Comparison of ENCODE assay signal across 18 cellular contexts in genomic region chr11:58390551-58391063, GRCh38. TPM values are rescaled to one million over a fixed set of nuclear protein-coding genes. Genes with fewer than 3 reads are reported as not detected.
DNase-seq lines count a peak whose midpoint lies in the region; ATAC-seq and TF ChIP-seq lines count a peak whose summit lies in the region.
"Had no signal": no experiment of that assay in that cellular context is flagged by ENCODE, and none has a peak within 500 bp of the region (broad histone marks: within the 10 kb centered on the region; RNA-seq: fewer than 3 reads in every experiment).

No MANE protein-coding gene starts in this region.

- H3K9me3 Mint-ChIP-seq in stimulated activated memory B cell treated with anti-CD40 and anti-IgM and Interleukin-4, amounts not matched to agents 10 μg/mL and 1 μg/mL and 100 μg/mL, for 72 hours, result peaks cover 4% of the 10 kb centered on the region

- no peak overlapping the region for H3K27ac Mint-ChIP-seq in stimulated activated memory B cell treated with anti-CD40 and anti-IgM and Interleukin-4, amounts not matched to agents 10 μg/mL and 1 μg/mL and 100 μg/mL, for 72 hours
- H3K27ac Mint-ChIP-seq: CD4-positive, CD25-positive, alpha-beta regulatory T cell; IgD-negative memory B cell had no signal

- H3K9me3 ChIP-seq in RWPE2 (ENCODE audit: severe bottlenecking) (peaks cover 2% of the 10 kb centered on the region), left lung (peaks cover 0 to 10% of the 10 kb centered on the region in 2 donors)

- H3K4me3 ChIP-seq in RWPE2 (ENCODE audit: severe bottlenecking), result no peak overlapping the region
- no peak overlapping the region for H3K4me3 ChIP-seq in left lung
- H3K4me3 ChIP-seq: BLaER1, GM12878 had no signal

- TF ChIP-seq CTCF in RWPE2 (IDR thresholded peaks at IDR 0.05; ENCODE audit: poor library complexity, severe bottlenecking) (no peak), left lung (IDR thresholded peaks at IDR 0.05) (no peak)

- DNase-seq in Right ventricle myocardium inferior (ENCODE audit: missing footprints), result peak; percentile 45
- DNase-seq in Right ventricle myocardium superior, result no peak
- DNase-seq in RWPE2 (ENCODE audit: low spot score), result peak; percentile 44
- DNase-seq in left lung, result peak; percentile 24 to 67
- peak; percentile 71 for DNase-seq in posterior vena cava (ENCODE audit: low spot score)
- no peak for DNase-seq in DMS53 treated with DMSO at 0.1 percent for 48 hours (lab: John Stamatoyannopoulos, UW; ENCODE audit: unreplicated experiment)
- DNase-seq: 8988T; AML-193; CD4-positive, CD25-positive, alpha-beta regulatory T cell; DMS79 had no signal

- H3K4me1 Mint-ChIP-seq in stimulated activated memory B cell treated with anti-CD40 and anti-IgM and Interleukin-4, amounts not matched to agents 10 μg/mL and 1 μg/mL and 100 μg/mL, for 72 hours, result no peaks in the 10 kb centered on the region
- H3K4me1 Mint-ChIP-seq: CD4-positive, CD25-positive, alpha-beta regulatory T cell had no signal

- H3K36me3 ChIP-seq in RWPE2 (ENCODE audit: low read depth), result no peaks in the 10 kb centered on the region
- H3K36me3 ChIP-seq in left lung, result no peaks in the 10 kb centered on the region
- H3K36me3 ChIP-seq: BLaER1 had no signal

- peaks cover 13% of the 10 kb centered on the region for H3K27me3 Mint-ChIP-seq in stimulated activated memory B cell treated with anti-CD40 and anti-IgM and Interleukin-4, amounts not matched to agents 10 μg/mL and 1 μg/mL and 100 μg/mL, for 72 hours

- intact Hi-C loops in Right ventricle myocardium inferior (cut with DNase I) (no loop called here), Right ventricle myocardium superior (cut with DNase I) (no loop called here), left lung (cut with DNase I) (no loop called here), posterior vena cava (cut with DNase I) (no loop called here)

- H3K4me1 ChIP-seq in RWPE2 (ENCODE audit: insufficient read depth, poor library complexity, severe bottlenecking) (peaks cover 35% of the 10 kb centered on the region), left lung (no peaks in the 10 kb centered on the region)
- H3K4me1 ChIP-seq: BLaER1 had no signal

- no peaks in the 10 kb centered on the region for H3K27me3 ChIP-seq in RWPE2 (ENCODE audit: insufficient read depth, poor library complexity, severe bottlenecking)
- no peaks in the 10 kb centered on the region for H3K27me3 ChIP-seq in left lung
- H3K27me3 ChIP-seq: BLaER1 had no signal

- ATAC-seq in Right ventricle myocardium inferior (no peak), Right ventricle myocardium superior (ENCODE audit: poor library complexity) (no peak), RWPE2 (ENCODE audit: low read depth) (no peak), left lung (no peak), HG03025 (IDR thresholded peaks at IDR 0.05; ENCODE audit: low FRiP score, unreplicated experiment) (no peak)
- ATAC-seq in stimulated activated memory B cell treated with anti-CD40 and anti-IgM and Interleukin-4, amounts not matched to agents 10 μg/mL and 1 μg/mL and 100 μg/mL, for 72 hours, result no peak
- ATAC-seq: GM12878, HCT116 had no signal

- H3K4me3 Mint-ChIP-seq in stimulated activated memory B cell treated with anti-CD40 and anti-IgM and Interleukin-4, amounts not matched to agents 10 μg/mL and 1 μg/mL and 100 μg/mL, for 72 hours, result no peak overlapping the region
- H3K4me3 Mint-ChIP-seq: CD4-positive, CD25-positive, alpha-beta regulatory T cell; IgD-negative memory B cell had no signal

- no peaks in the 10 kb centered on the region for H3K36me3 Mint-ChIP-seq in stimulated activated memory B cell treated with anti-CD40 and anti-IgM and Interleukin-4, amounts not matched to agents 10 μg/mL and 1 μg/mL and 100 μg/mL, for 72 hours
- H3K36me3 Mint-ChIP-seq: CD4-positive, CD25-positive, alpha-beta regulatory T cell; IgD-negative memory B cell had no signal

- H3K27ac ChIP-seq in RWPE2 (ENCODE audit: poor library complexity, severe bottlenecking) (peak overlapping the region; percentile 96), left lung (no peak overlapping the region)
- H3K27ac ChIP-seq: BLaER1 had no signal

RNA-seq across cellular contexts. Expression of gene OR5B3, which starts 16.1 kb away (rescaled TPM):
- total RNA-seq in Right ventricle myocardium inferior, result not detected
- total RNA-seq in Right ventricle myocardium superior, result not detected
- not detected for total RNA-seq in left lung
- not detected for total RNA-seq in posterior vena cava
- total RNA-seq: CD4-positive, CD25-positive, alpha-beta regulatory T cell; G401; GM12878; H4 had no signal

RNA-seq across cellular contexts. Expression of gene OR5B17, which starts 31.7 kb away (rescaled TPM):
- total RNA-seq in Right ventricle myocardium inferior, result not detected
- total RNA-seq in Right ventricle myocardium superior, result not detected
- not detected for total RNA-seq in left lung
- not detected for total RNA-seq in posterior vena cava
- total RNA-seq: CD4-positive, CD25-positive, alpha-beta regulatory T cell; G401; GM12878; H4 had no signal

RNA-seq across cellular contexts. Expression of gene OR5B2, which starts 37.3 kb away (rescaled TPM):
- total RNA-seq in Right ventricle myocardium inferior (not detected), Right ventricle myocardium superior (not detected), left lung (not detected), posterior vena cava (not detected)
- total RNA-seq: CD4-positive, CD25-positive, alpha-beta regulatory T cell; G401; GM12878; H4 had no signal

RNA-seq across cellular contexts. Expression of gene OR5B12, which starts 51.4 kb away (rescaled TPM):
- total RNA-seq in Right ventricle myocardium inferior (not detected), Right ventricle myocardium superior (not detected), left lung (not detected), posterior vena cava (not detected)
- total RNA-seq: CD4-positive, CD25-positive, alpha-beta regulatory T cell; G401; GM12878; H4 had no signal

Comparison
In these comparisons a context has a peak if more than half of its experiments do, and no peak if none do; other contexts are left out.
1. DNase-seq: peak in Right ventricle myocardium inferior (single experiment), RWPE2 (single experiment), left lung (2 of 2) and posterior vena cava (single experiment); none in Right ventricle myocardium superior (single experiment) and DMS53 treated with DMSO at 0.1 percent for 48 hours (single experiment).